In the genomic region with DNA sequence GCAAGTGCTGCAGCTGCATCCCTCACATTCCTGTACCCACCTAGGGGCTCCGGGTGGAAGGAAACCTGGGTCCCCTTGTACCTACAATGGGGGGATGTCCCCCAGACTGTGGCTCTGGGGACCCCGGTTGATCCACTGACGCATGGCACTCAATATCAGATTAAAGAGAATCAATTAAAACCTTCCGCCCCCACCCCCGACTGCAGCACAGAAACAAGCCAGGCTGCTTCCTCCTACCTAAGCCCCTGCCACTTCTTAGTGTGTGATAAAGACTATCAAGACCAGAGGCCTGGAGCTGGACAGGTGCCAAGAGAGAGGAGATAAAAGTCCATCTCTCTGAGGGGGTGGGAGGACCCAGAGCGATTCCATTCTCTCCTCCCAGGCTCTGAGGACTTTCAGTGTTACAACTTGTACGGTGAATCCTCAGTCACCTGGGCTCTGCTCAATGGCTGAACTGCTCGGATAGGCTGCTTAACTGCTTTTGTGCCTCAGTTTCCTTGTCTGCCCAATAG, we compare ENCODE assay signal across 8 cellular contexts. TPM values are rescaled to one million over a fixed set of nuclear protein-coding genes. Genes with fewer than 3 reads are reported as not detected.
DNase-seq lines count a peak whose midpoint lies in the region; ATAC-seq, FAIRE-seq and TF ChIP-seq lines count a peak whose summit lies in the region.

No MANE protein-coding gene starts in this region.

- no peak for FAIRE-seq in keratinocyte (lab: Jason Lieb, UNC)

- H3K9me3 ChIP-seq in keratinocyte (ENCODE audit: control insufficient read depth, low read depth, low read length) = no peaks in the 10 kb centered on the region
- H3K9me3 ChIP-seq in tibial nerve = no peaks in the 10 kb centered on the region

- POLR2A ChIA-PET in activated CD4-positive, alpha-beta memory T cell treated with anti-CD3 and anti-CD28 coated beads for 36 hours (lab: Charles Lee) = interaction anchor here (0.8 to 9.6 kb wide), 8 partner anchors 20 to 62 kb away, joined by 3 to 261 read pairs (median 17); partner anchors contain the start of genes PXN, RNU4-1, RNU4-2 and RPLP0

- DNase-seq in activated naive CD4-positive, alpha-beta T cell treated with anti-CD3 and anti-CD28 coated beads for 36 hours = no peak
- no peak for DNase-seq in activated naive CD4-positive, alpha-beta T cell treated with Interleukin-2 at 50 U/mL for 16 hours
- no peak for DNase-seq in activated CD4-positive, alpha-beta memory T cell treated with anti-CD3 and anti-CD28 coated beads for 36 hours
- DNase-seq in keratinocyte (ENCODE audit: low read depth, low spot score) (no peak), tibial nerve (ENCODE audit: low spot score in 2 of 2) (no peak), 8988T (no peak)

- dilution Hi-C loops in keratinocyte (cut with MboI; ENCODE audit: extremely low pct_ligation_motif_present, low sequenced_read_pairs) = no loop called here

- H3K4me2 ChIP-seq in keratinocyte (ENCODE audit: control insufficient read depth, extremely low read depth, insufficient read depth, low read depth, low read length) = peak overlapping the region; percentile 84

- ATAC-seq in GM21717 (IDR thresholded peaks at IDR 0.05; ENCODE audit: unreplicated experiment) (no peak), GM21737 (IDR thresholded peaks at IDR 0.05; ENCODE audit: unreplicated experiment) (no peak)

- H3K79me2 ChIP-seq in keratinocyte (ENCODE audit: control insufficient read depth, insufficient read depth, low read length) = peaks cover 85% of the 10 kb centered on the region

- H3K4me1 ChIP-seq in keratinocyte (ENCODE audit: control insufficient read depth, extremely low read depth, insufficient read depth, low read length) (peaks cover 98% of the 10 kb centered on the region), tibial nerve (peaks cover 0 to 100% (median 91%) of the 10 kb centered on the region in 4 donors)

- H3K4me1 Mint-ChIP-seq in activated naive CD4-positive, alpha-beta T cell treated with anti-CD3 and anti-CD28 coated beads for 36 hours (ENCODE audit: low read depth) = peaks cover 95% of the 10 kb centered on the region
- peaks cover 85% of the 10 kb centered on the region for H3K4me1 Mint-ChIP-seq in activated CD4-positive, alpha-beta memory T cell treated with anti-CD3 and anti-CD28 coated beads for 36 hours (ENCODE audit: low read depth)

- peak overlapping the region; percentile 97 for H3K27ac Mint-ChIP-seq in activated naive CD4-positive, alpha-beta T cell treated with anti-CD3 and anti-CD28 coated beads for 36 hours
- H3K27ac Mint-ChIP-seq in activated CD4-positive, alpha-beta memory T cell treated with anti-CD3 and anti-CD28 coated beads for 36 hours = peak overlapping the region; percentile 93

- H3K27ac ChIP-seq in keratinocyte (ENCODE audit: control insufficient read depth, insufficient read depth, low read length) (peak overlapping the region; percentile 98), tibial nerve (peak overlapping the region; percentile 62 to 98 (median 85))

- H3K36me3 ChIP-seq in keratinocyte (ENCODE audit: control insufficient read depth in 2 of 2, extremely low read depth in 1 of 2, insufficient read depth in 2 of 2, low read length in 2 of 2) (peaks cover 27 to 47% of the 10 kb centered on the region in 2 experiments), tibial nerve (peaks cover 0 to 10% (median 4%) of the 10 kb centered on the region in 3 donors)

- peak overlapping the region; percentile 81 for H3K9ac ChIP-seq in keratinocyte (ENCODE audit: control insufficient read depth, extremely low read depth, insufficient read depth, low read length)

- CTCF ChIA-PET in activated naive CD4-positive, alpha-beta T cell treated with anti-CD3 and anti-CD28 coated beads for 36 hours (lab: Charles Lee) = interaction anchor here (0.6 to 10.8 kb wide), 13 partner anchors 10 to 73 kb away, joined by 3 to 637 read pairs (median 17); partner anchors contain the start of genes PXN, RNU4-1, RNU4-2 and RPLP0
- CTCF ChIA-PET in activated CD4-positive, alpha-beta memory T cell treated with anti-CD3 and anti-CD28 coated beads for 36 hours (lab: Charles Lee) = interaction anchor here (1.0 to 12.1 kb wide), 18 partner anchors 11 to 230 kb away, joined by 3 to 614 read pairs (median 10); partner anchors contain the start of genes PLA2G1B, PXN, RNU4-1 and RNU4-2

- peaks cover 3% of the 10 kb centered on the region for H3K36me3 Mint-ChIP-seq in activated naive CD4-positive, alpha-beta T cell treated with anti-CD3 and anti-CD28 coated beads for 36 hours (ENCODE audit: low read depth)
- H3K36me3 Mint-ChIP-seq in activated CD4-positive, alpha-beta memory T cell treated with anti-CD3 and anti-CD28 coated beads for 36 hours = no peaks in the 10 kb centered on the region

- peaks cover 7% of the 10 kb centered on the region for H4K20me1 ChIP-seq in keratinocyte (ENCODE audit: control insufficient read depth, extremely low read depth, insufficient read depth, low read length)

- TF ChIP-seq CTCF in keratinocyte (optimal IDR thresholded peaks at IDR 0.05 in 1 of 3, IDR thresholded peaks at IDR 0.05 in 1 of 3, conservative IDR thresholded peaks at IDR 0.05 in 1 of 3; ENCODE audit: extremely low read depth in 1 of 3, insufficient read depth in 2 of 3, low read length in 3 of 3) (no peak), tibial nerve (IDR thresholded peaks at IDR 0.05) (no peak)

- TF ChIP-seq EP300 in tibial nerve (IDR thresholded peaks at IDR 0.05) = no peak

- H2AFZ ChIP-seq in keratinocyte (ENCODE audit: control insufficient read depth, low read length) = no peak overlapping the region

- H3K9me3 Mint-ChIP-seq in activated naive CD4-positive, alpha-beta T cell treated with anti-CD3 and anti-CD28 coated beads for 36 hours = no peaks in the 10 kb centered on the region
- no peaks in the 10 kb centered on the region for H3K9me3 Mint-ChIP-seq in activated CD4-positive, alpha-beta memory T cell treated with anti-CD3 and anti-CD28 coated beads for 36 hours

- H3K4me3 Mint-ChIP-seq in activated naive CD4-positive, alpha-beta T cell treated with anti-CD3 and anti-CD28 coated beads for 36 hours = no peak overlapping the region
- no peak overlapping the region for H3K4me3 Mint-ChIP-seq in activated CD4-positive, alpha-beta memory T cell treated with anti-CD3 and anti-CD28 coated beads for 36 hours

- intact Hi-C loops in activated naive CD4-positive, alpha-beta T cell treated with anti-CD3 and anti-CD28 coated beads for 36 hours (cut with micrococcal nuclease) = loop anchor here (10.0 kb wide), 1 partner anchor 206 kb away; the partner anchor contains the start of gene COX6A1
- intact Hi-C loops in activated CD4-positive, alpha-beta memory T cell treated with anti-CD3 and anti-CD28 coated beads for 36 hours (cut with micrococcal nuclease) = no loop called here

- no peak for TF ChIP-seq POLR2A in tibial nerve (IDR thresholded peaks at IDR 0.05)

- H3K4me3 ChIP-seq in keratinocyte (ENCODE audit: control insufficient read depth in 2 of 3, extremely low read depth in 1 of 3, insufficient read depth in 2 of 3, low read depth in 1 of 3, low read length in 3 of 3) (peak overlapping the region; percentile 11 to 59 (median 42)), tibial nerve (peak overlapping the region in 1 of 4 donors; percentile 27)

- WGBS in tibial nerve, 2 donors = 49 to 58% methylated on average over 7 to 8 of the region's 8 CpGs

- H3K27me3 ChIP-seq in keratinocyte (ENCODE audit: control insufficient read depth, extremely low read depth, insufficient read depth, low read length) = no peaks in the 10 kb centered on the region
- no peaks in the 10 kb centered on the region for H3K27me3 ChIP-seq in tibial nerve

- H3K27me3 Mint-ChIP-seq in activated naive CD4-positive, alpha-beta T cell treated with anti-CD3 and anti-CD28 coated beads for 36 hours (ENCODE audit: low read depth) = no peaks in the 10 kb centered on the region
- no peaks in the 10 kb centered on the region for H3K27me3 Mint-ChIP-seq in activated CD4-positive, alpha-beta memory T cell treated with anti-CD3 and anti-CD28 coated beads for 36 hours

- H3K9me1 ChIP-seq in keratinocyte (ENCODE audit: control insufficient read depth, extremely low read depth, insufficient read depth, low read length) = no peaks in the 10 kb centered on the region

RNA-seq across cellular contexts. Expression of gene RPLP0, which starts 28.2 kb away (rescaled TPM):
- total RNA-seq in activated naive CD4-positive, alpha-beta T cell treated with anti-CD3 and anti-CD28 coated beads for 36 hours = 1,000 to 10,000 TPM; 5,065 to 5,278 TPM
- total RNA-seq in activated CD4-positive, alpha-beta memory T cell treated with anti-CD3 and anti-CD28 coated beads for 36 hours = 1,000 to 10,000 TPM; 4,273 to 4,368 TPM
- 3,950 to 5,808 TPM (median 4,618 TPM) in 3 replicates for polyA plus RNA-seq in keratinocyte
- polyA plus RNA-seq in keratinocyte (2011; ENCODE audit: low read depth) = 2,331 TPM
- polyA plus RNA-seq in keratinocyte (2011; cell fraction: cytosol; rRNA removed) = 5,109 and 6,391 TPM in 2 replicates
- polyA plus RNA-seq in keratinocyte (2011; cell fraction: nucleus; rRNA removed) = 1,448 and 1,525 TPM in 2 replicates
- 2,330 and 3,652 TPM in 2 replicates for polyA plus RNA-seq in keratinocyte (2012; ENCODE audit: low replicate concordance)
- polyA minus RNA-seq in keratinocyte = 3,230 to 5,763 TPM (median 4,158 TPM) in 3 replicates
- 2,814 TPM for polyA minus RNA-seq in keratinocyte (2011; cell fraction: cytosol; rRNA and poly(A)+ RNA removed)
- polyA minus RNA-seq in keratinocyte (2011; cell fraction: nucleus; rRNA and poly(A)+ RNA removed) = 617 and 664 TPM in 2 replicates
- 1,000 to 10,000 TPM; 1,234 to 2,921 (median 1,418) TPM for total RNA-seq in tibial nerve

RNA-seq across cellular contexts. Expression of gene GCN1, which starts 34.6 kb away (rescaled TPM):
- total RNA-seq in activated naive CD4-positive, alpha-beta T cell treated with anti-CD3 and anti-CD28 coated beads for 36 hours = 100 to 1,000 TPM; 122 to 128 TPM
- total RNA-seq in activated CD4-positive, alpha-beta memory T cell treated with anti-CD3 and anti-CD28 coated beads for 36 hours = 100 to 1,000 TPM; 121 TPM
- 26.1 to 56.3 TPM (median 34.1 TPM) in 3 replicates for polyA plus RNA-seq in keratinocyte
- polyA plus RNA-seq in keratinocyte (2011; ENCODE audit: low read depth) = 33.4 TPM
- polyA plus RNA-seq in keratinocyte (2011; cell fraction: cytosol; rRNA removed) = 21.4 and 29.2 TPM in 2 replicates
- polyA plus RNA-seq in keratinocyte (2011; cell fraction: nucleus; rRNA removed) = 210 and 283 TPM in 2 replicates
- polyA plus RNA-seq in keratinocyte (2012; ENCODE audit: low replicate concordance) = 24.1 and 58.8 TPM in 2 replicates
- polyA minus RNA-seq in keratinocyte = 161 to 298 TPM (median 224 TPM) in 3 replicates
- 102 TPM for polyA minus RNA-seq in keratinocyte (2011; cell fraction: cytosol; rRNA and poly(A)+ RNA removed)
- 202 and 229 TPM in 2 replicates for polyA minus RNA-seq in keratinocyte (2011; cell fraction: nucleus; rRNA and poly(A)+ RNA removed)
- total RNA-seq in tibial nerve = 100 to 1,000 TPM in 2 of 4 donors, 10 to 100 TPM in 2; 44.6 to 138 (median 106) TPM

RNA-seq across cellular contexts. Expression of gene PXN, which starts 36.4 kb away (rescaled TPM):
- 100 to 1,000 TPM; 109 to 112 TPM for total RNA-seq in activated naive CD4-positive, alpha-beta T cell treated with anti-CD3 and anti-CD28 coated beads for 36 hours
- 10 to 100 TPM; 74.0 to 75.0 TPM for total RNA-seq in activated CD4-positive, alpha-beta memory T cell treated with anti-CD3 and anti-CD28 coated beads for 36 hours
- 98.7 to 224 TPM (median 114 TPM) in 3 replicates for polyA plus RNA-seq in keratinocyte
- 68.4 TPM for polyA plus RNA-seq in keratinocyte (2011; ENCODE audit: low read depth)
- polyA plus RNA-seq in keratinocyte (2011; cell fraction: cytosol; rRNA removed) = 160 and 207 TPM in 2 replicates
- 382 and 553 TPM in 2 replicates for polyA plus RNA-seq in keratinocyte (2011; cell fraction: nucleus; rRNA removed)
- polyA plus RNA-seq in keratinocyte (2012; ENCODE audit: low replicate concordance) = 102 and 393 TPM in 2 replicates
- 166 to 1,266 TPM (median 204 TPM) in 3 replicates for polyA minus RNA-seq in keratinocyte
- polyA minus RNA-seq in keratinocyte (2011; cell fraction: cytosol; rRNA and poly(A)+ RNA removed) = 149 TPM
- 171 and 252 TPM in 2 replicates for polyA minus RNA-seq in keratinocyte (2011; cell fraction: nucleus; rRNA and poly(A)+ RNA removed)
- total RNA-seq in tibial nerve = 100 to 1,000 TPM; 217 to 428 (median 330) TPM
